In genomic region chr3:71102111-71103039, GRCh38 we compare ENCODE assay signal across 9 cellular contexts.
DNase-seq lines count a peak whose midpoint lies in the region; ATAC-seq, FAIRE-seq and TF ChIP-seq lines count a peak whose summit lies in the region.
"Had no signal": no experiment of that assay in that cellular context is flagged by ENCODE, and none has a peak within 500 bp of the region (broad histone marks: within the 10 kb centered on the region; RNA-seq: fewer than 3 reads in every experiment).

No MANE protein-coding gene starts in this region.

- H3K4me3 ChIP-seq in bronchial epithelial cell (ENCODE audit: low read depth, low read length) (no peak overlapping the region), muscle layer of colon (ENCODE audit: low read depth in 1 of 2, low read length in 2 of 2) (peak overlapping the region in 1 of 2 donors; percentile 39), Caco-2 (ENCODE audit: low read depth, low read length) (no peak overlapping the region)
- H3K4me3 ChIP-seq: right lobe of liver had no signal

- POLR2A ChIA-PET in Caco-2 (lab: Charles Lee), result interaction anchor here (0.7 kb wide), 1 partner anchor 1562 kb away, joined by 3 read pairs; no protein-coding TSS in a partner anchor

- no peak overlapping the region for H3K27ac Mint-ChIP-seq in Caco-2 (ENCODE audit: unreplicated experiment)

- H3K9ac ChIP-seq in muscle layer of colon (ENCODE audit: low read length), result no peak overlapping the region

- no peak for ATAC-seq in GM19455 (IDR thresholded peaks at IDR 0.05; ENCODE audit: unreplicated experiment)

- intact Hi-C loops in Caco-2 (cut with micrococcal nuclease; ENCODE audit: unreplicated experiment), result no loop called here

- no peaks in the 10 kb centered on the region for H3K9me3 Mint-ChIP-seq in Caco-2 (ENCODE audit: unreplicated experiment)

- peaks cover 75% of the 10 kb centered on the region for H3K4me1 ChIP-seq in muscle layer of colon (ENCODE audit: insufficient read depth, low read length)
- H3K4me1 ChIP-seq in Caco-2, result peaks cover 35% of the 10 kb centered on the region

- H3K27ac ChIP-seq in muscle layer of colon (ENCODE audit: low read depth, low read length), result peak overlapping the region; percentile 74

- DNase-seq in AG08396 (ENCODE audit: low spot score) (peak; percentile 54), NCI-H2081 (lab: John Stamatoyannopoulos, UW) (peak; percentile 70 to 82), bronchial epithelial cell (ENCODE audit: low read depth) (peak; percentile 85), Caco-2 (no peak), NCI-H187 treated with DMSO at 0.1 percent for 48 hours (lab: John Stamatoyannopoulos, UW) (no peak), GF-D8 (lab: John Stamatoyannopoulos, UW) (no peak)

- no peaks in the 10 kb centered on the region for H3K36me3 ChIP-seq in bronchial epithelial cell (ENCODE audit: control insufficient read depth, insufficient read depth, low read length)
- peaks cover 4% of the 10 kb centered on the region for H3K36me3 ChIP-seq in muscle layer of colon (ENCODE audit: insufficient read depth, low read length)
- H3K36me3 ChIP-seq in Caco-2 (ENCODE audit: control insufficient read depth, insufficient read depth, low read length), result peaks cover 2% of the 10 kb centered on the region; the same call in 1 of the 2 replicates
- H3K36me3 ChIP-seq: right lobe of liver had no signal

- no peak for FAIRE-seq in bronchial epithelial cell (lab: Jason Lieb, UNC)

- CTCF ChIA-PET in Caco-2 (lab: Charles Lee), result no interaction called here

- peaks cover 43% of the 10 kb centered on the region for H3K36me3 Mint-ChIP-seq in Caco-2 (ENCODE audit: insufficient read depth, unreplicated experiment)

- TF ChIP-seq CTCF in bronchial epithelial cell (IDR thresholded peaks at IDR 0.05; ENCODE audit: insufficient read depth, low read length, severe bottlenecking) (no peak), Caco-2 (IDR thresholded peaks at IDR 0.05; ENCODE audit: insufficient read depth in 1 of 2, low read depth in 1 of 2, low read length in 1 of 2, severe bottlenecking in 1 of 2, unreplicated experiment in 1 of 2) (no peak)

- H3K27me3 Mint-ChIP-seq in Caco-2 (ENCODE audit: insufficient read depth, unreplicated experiment), result no peaks in the 10 kb centered on the region

- H3K27me3 ChIP-seq in bronchial epithelial cell (ENCODE audit: control insufficient read depth, insufficient read depth, low read length) (no peaks in the 10 kb centered on the region), muscle layer of colon (ENCODE audit: control insufficient read depth in 1 of 2, insufficient read depth in 2 of 2, low read length in 2 of 2) (no peaks in the 10 kb centered on the region), Caco-2 (replicated peaks; ENCODE audit: control insufficient read depth, insufficient read depth, low read length) (no peaks in the 10 kb centered on the region)
- H3K27me3 ChIP-seq: right lobe of liver had no signal

- peaks cover 18% of the 10 kb centered on the region for H3K4me1 Mint-ChIP-seq in Caco-2 (ENCODE audit: low read depth, unreplicated experiment)

- no TSS peak for BruUV-seq in Caco-2 (replicated peaks; lab: Mats Ljungman, UMichigan)

- no peaks in the 10 kb centered on the region for H3K9me3 ChIP-seq in muscle layer of colon (ENCODE audit: low read length)
- no peaks in the 10 kb centered on the region for H3K9me3 ChIP-seq in Caco-2
- H3K9me3 ChIP-seq: right lobe of liver had no signal

- no peak overlapping the region for H3K4me3 Mint-ChIP-seq in Caco-2 (ENCODE audit: unreplicated experiment)

Comparison
In these comparisons a context has a peak if more than half of its experiments do, and no peak if none do; other contexts are left out.
1. DNase-seq: peak in AG08396 (single experiment), NCI-H2081 (2 of 2) and bronchial epithelial cell (single experiment); none in Caco-2 (0 of 2), NCI-H187 treated with DMSO at 0.1 percent for 48 hours (single experiment) and GF-D8 (single experiment).